In the genomic region with DNA sequence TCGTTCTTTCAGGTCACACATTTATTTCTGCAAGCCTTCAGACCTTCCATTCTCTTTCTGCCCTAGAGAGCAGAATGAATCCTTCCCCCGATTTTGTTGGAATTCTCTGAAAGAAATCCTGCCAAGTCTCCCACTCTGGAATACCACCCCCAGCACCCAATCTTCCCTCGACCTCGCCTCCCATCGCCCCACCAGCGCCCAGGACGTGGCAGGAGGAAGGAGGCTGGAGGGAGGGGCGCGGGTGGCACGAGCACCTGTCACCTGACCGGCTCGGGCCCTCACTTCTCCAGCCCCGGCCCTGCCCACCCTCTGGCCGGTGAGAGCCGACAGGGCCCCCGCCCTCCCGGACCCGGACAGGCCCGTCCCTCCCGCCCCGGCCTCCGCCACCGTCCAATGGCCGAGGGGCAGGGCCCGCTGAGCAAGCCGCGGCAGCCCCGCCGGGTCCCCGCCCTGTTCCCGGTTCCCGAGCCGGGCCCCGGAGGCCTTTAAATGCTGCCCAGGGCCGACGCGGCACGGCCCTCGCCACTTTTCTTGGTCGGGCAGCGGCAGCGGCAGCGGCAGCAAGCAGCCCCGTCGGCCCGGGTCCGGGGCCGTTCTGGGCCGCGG, we compare ENCODE assay signal across 8 cellular contexts. TPM values are rescaled to one million over a fixed set of nuclear protein-coding genes. Genes with fewer than 3 reads are reported as not detected.
DNase-seq lines count a peak whose midpoint lies in the region; ATAC-seq and TF ChIP-seq lines count a peak whose summit lies in the region.

TSS of gene LGALSL (plus strand) at position 453 of the 606 bp plus-strand sequence. CDS start 384 bp downstream, outside the sequence.

- no peaks in the 10 kb centered on the region for H3F3A ChIP-seq in Loucy (ENCODE audit: low read depth)

- H3K9me3 Mint-ChIP-seq in activated T-cell treated with anti-CD3 and anti-CD28 coated beads, Interleukin-2, amount 50 U/mL, for 4 hours: no peaks in the 10 kb centered on the region
- no peaks in the 10 kb centered on the region for H3K9me3 Mint-ChIP-seq in natural killer cell

- H3K4me3 Mint-ChIP-seq in activated T-cell treated with anti-CD3 and anti-CD28 coated beads, Interleukin-2, amount 50 U/mL, for 4 hours: peak within 1 kb of the TSS; percentile 87
- peak within 1 kb of the TSS; percentile 91 for H3K4me3 Mint-ChIP-seq in natural killer cell

- peak within 1 kb of the TSS; percentile 72 for H3K4me3 ChIP-seq in Loucy (ENCODE audit: low read length, poor library complexity, severe bottlenecking)
- H3K4me3 ChIP-seq in fibroblast of pulmonary artery (replicated peaks; ENCODE audit: low read depth, low read length): peak within 1 kb of the TSS; percentile 58

- H3K4me1 ChIP-seq in Loucy (ENCODE audit: insufficient read depth, low read length, poor library complexity, severe bottlenecking): no peaks in the 10 kb centered on the region

- H3K36me3 ChIP-seq in Loucy (ENCODE audit: insufficient read depth, low read length): no peaks in the 10 kb centered on the region

- no peaks in the 10 kb centered on the region for H3K9me2 ChIP-seq in Loucy (replicated peaks; ENCODE audit: low read depth, low read length)

- no peaks in the 10 kb centered on the region for H3K79me2 ChIP-seq in Loucy (ENCODE audit: insufficient read depth, low read length)

- H4K20me1 ChIP-seq in Loucy (ENCODE audit: insufficient read depth, low read length, poor library complexity, severe bottlenecking): no peaks in the 10 kb centered on the region

- H3K36me3 Mint-ChIP-seq in activated T-cell treated with anti-CD3 and anti-CD28 coated beads, Interleukin-2, amount 50 U/mL, for 4 hours (ENCODE audit: insufficient read depth): no peaks in the 10 kb centered on the region
- H3K36me3 Mint-ChIP-seq in natural killer cell: no peaks in the 10 kb centered on the region

- no peaks in the 10 kb centered on the region for H3K9me3 ChIP-seq in Loucy (ENCODE audit: insufficient read depth, low read depth, low read length)

- peak within 1 kb of the TSS; percentile 49 for H3K4me2 ChIP-seq in Loucy (ENCODE audit: low read depth, low read length, poor library complexity, severe bottlenecking)

- peak within 1 kb of the TSS; percentile 26 for H3K9ac ChIP-seq in Loucy (ENCODE audit: low read depth, low read length, poor library complexity, severe bottlenecking)

- peaks cover 7% of the 10 kb centered on the region for H3K4me1 Mint-ChIP-seq in activated T-cell treated with anti-CD3 and anti-CD28 coated beads, Interleukin-2, amount 50 U/mL, for 4 hours (ENCODE audit: low read depth)
- H3K4me1 Mint-ChIP-seq in natural killer cell: no peaks in the 10 kb centered on the region

- H3K27me3 Mint-ChIP-seq in activated T-cell treated with anti-CD3 and anti-CD28 coated beads, Interleukin-2, amount 50 U/mL, for 4 hours (ENCODE audit: low read depth): peaks cover 10% of the 10 kb centered on the region
- H3K27me3 Mint-ChIP-seq in natural killer cell (ENCODE audit: low read depth in 2 of 2): peaks cover 20 to 29% of the 10 kb centered on the region in 2 donors

- peaks cover 7% of the 10 kb centered on the region for H3K27me3 ChIP-seq in Loucy (ENCODE audit: insufficient read depth, low read length, poor library complexity, severe bottlenecking)

- peak; percentile 2 for DNase-seq in activated T-cell treated with anti-CD3 and anti-CD28 coated beads for 24 hours (ENCODE audit: low read depth)
- DNase-seq in activated T-cell treated with anti-CD3 and anti-CD28 coated beads for 4 hours: no peak
- peak; percentile 20 for DNase-seq in H4 (ENCODE audit: low spot score)
- peak; percentile 6 for DNase-seq in activated T-cell treated with anti-CD3 and anti-CD28 coated beads, Interleukin-2, amount 50 U/mL, for 4 hours
- DNase-seq in fibroblast of pulmonary artery (ENCODE audit: low read depth): peak; percentile 43
- no peak for DNase-seq in natural killer cell
- no peak for DNase-seq in NCI-H2107 treated with DMSO at 0.1 percent for 48 hours (lab: John Stamatoyannopoulos, UW; ENCODE audit: unreplicated experiment)

- H3K27ac Mint-ChIP-seq in natural killer cell: no peak within 1 kb of the TSS

- H2AFZ ChIP-seq in Loucy (ENCODE audit: low read length): peak within 1 kb of the TSS; percentile 80

- intact Hi-C loops in natural killer cell (cut with micrococcal nuclease): no loop called here

- TF ChIP-seq CTCF in Loucy (conservative IDR thresholded peaks at IDR 0.05; ENCODE audit: low read length): no peak
- TF ChIP-seq CTCF in fibroblast of pulmonary artery (IDR thresholded peaks at IDR 0.05; ENCODE audit: low read length, missing control alignments): no peak
- TF ChIP-seq CTCF in natural killer cell (IDR thresholded peaks at IDR 0.05): no peak

- peak; percentile 74 to 75 for ATAC-seq in activated T-cell treated with anti-CD3 and anti-CD28 coated beads, Interleukin-2, amount 50 U/mL, for 4 hours
- peak in 2 of 3 donors; percentile 54 to 59 for ATAC-seq in natural killer cell

RNA-seq across cellular contexts. Expression of gene LGALSL, which starts in this region (rescaled TPM):
- total RNA-seq in H4 (2014; rRNA removed; shearing (Covaris generic)): 5.0 and 6.4 TPM in 2 replicates
- 1 to 10 TPM in 2 of 3 donors, under 1 TPM in 1; 0.73 to 2.3 (median 1.9) TPM for total RNA-seq in activated T-cell treated with anti-CD3 and anti-CD28 coated beads, Interleukin-2, amount 50 U/mL, for 4 hours
- 1 to 10 TPM; 1.3 to 8.6 (median 2.0) TPM for total RNA-seq in natural killer cell

Comparison
In these comparisons a context has a peak if more than half of its experiments do, and no peak if none do; other contexts are left out.
1. DNase-seq: peak in activated T-cell treated with anti-CD3 and anti-CD28 coated beads for 24 hours (single experiment), H4 (single experiment), activated T-cell treated with anti-CD3 and anti-CD28 coated beads, Interleukin-2, amount 50 U/mL, for 4 hours (single experiment) and fibroblast of pulmonary artery (single experiment); none in activated T-cell treated with anti-CD3 and anti-CD28 coated beads for 4 hours (single experiment), natural killer cell (single experiment) and NCI-H2107 treated with DMSO at 0.1 percent for 48 hours (single experiment).